ENCODE assay signal across 25 cellular contexts in the genomic region with DNA sequence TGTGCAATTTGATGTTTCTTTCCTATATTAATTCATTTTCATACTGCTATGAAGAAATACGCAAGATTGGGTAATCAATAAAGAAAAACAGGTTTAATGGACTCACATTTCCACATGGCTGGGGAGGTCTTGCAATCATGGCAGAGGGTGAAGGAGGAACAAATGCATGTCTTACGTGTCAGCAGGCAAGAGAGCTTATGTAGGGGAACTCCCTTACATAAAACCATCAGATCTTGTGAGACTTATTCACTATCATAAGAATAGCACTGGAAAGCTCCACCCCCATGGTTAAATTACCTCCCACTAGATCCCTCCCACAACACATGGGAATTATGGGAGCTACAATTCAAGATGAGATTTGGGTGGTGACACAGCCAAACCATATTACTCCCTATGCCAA.
DNase-seq lines count a peak whose midpoint lies in the region; ATAC-seq, FAIRE-seq and TF ChIP-seq lines count a peak whose summit lies in the region.
"Had no signal": no experiment of that assay in that cellular context is flagged by ENCODE, and none has a peak within 500 bp of the region (broad histone marks: within the 10 kb centered on the region; RNA-seq: fewer than 3 reads in every experiment).

No MANE protein-coding gene starts in this region.

- BruUV-seq in K562 (replicated peaks; lab: Mats Ljungman, UMichigan), result no TSS peak

- H3K36me3 ChIP-seq in K562 (ENCODE audit: control insufficient read depth, insufficient read depth, low read length) (no peaks in the 10 kb centered on the region), pancreas (no peaks in the 10 kb centered on the region)
- H3K36me3 ChIP-seq: BLaER1 treated with 17β-estradiol and CSF1 and Interleukin-3, amounts not matched to agents 10 nM and 100 nM had no signal

- H3K9me1 ChIP-seq in K562 (ENCODE audit: control insufficient read depth, insufficient read depth, low read length), result no peaks in the 10 kb centered on the region

- H3K4me2 ChIP-seq in K562 (ENCODE audit: insufficient read depth, low read length), result no peak overlapping the region
- H3K4me2 ChIP-seq: A549; BLaER1 treated with 17β-estradiol and CSF1 and Interleukin-3, amounts not matched to agents 10 nM and 100 nM had no signal

- WGBS in K562 (ENCODE audit: insufficient coverage, low coverage, missing lambda C conversion rate), result 34% methylated on average over 2 of the region's 2 CpGs
- 45 to 78% methylated on average over 2 of the region's 2 CpGs for WGBS in pancreas, 2 donors

- no peaks in the 10 kb centered on the region for H3K27me3 ChIP-seq in K562 (ENCODE audit: control insufficient read depth in 2 of 2, insufficient read depth in 2 of 2, low read length in 2 of 2)
- no peaks in the 10 kb centered on the region for H3K27me3 ChIP-seq in pancreas
- H3K27me3 ChIP-seq: BLaER1 treated with 17β-estradiol and CSF1 and Interleukin-3, amounts not matched to agents 10 nM and 100 nM had no signal

- no peak overlapping the region for H3K27ac ChIP-seq in K562 (ENCODE audit: extremely low read depth, low read depth, low read length)
- H3K27ac ChIP-seq in pancreas, result no peak overlapping the region
- H3K27ac ChIP-seq: 22Rv1; BLaER1 treated with 17β-estradiol and CSF1 and Interleukin-3, amounts not matched to agents 10 nM and 100 nM; C4-2B had no signal

- no peaks in the 10 kb centered on the region for H3K36me3 Mint-ChIP-seq in neural crest cell (ENCODE audit: low read depth)
- H3K36me3 Mint-ChIP-seq: CD8-positive, alpha-beta T cell had no signal

- no peaks in the 10 kb centered on the region for H3K9me3 Mint-ChIP-seq in neural crest cell
- H3K9me3 Mint-ChIP-seq: CD8-positive, alpha-beta T cell had no signal

- intact Hi-C loops in K562 (cut with micrococcal nuclease), result loop anchor here (5.0 kb wide), 1 partner anchor 63 kb away; no protein-coding TSS in a partner anchor
- intact Hi-C loops in pancreas (cut with DNase I), result no loop called here

- H3K4me1 ChIP-seq in K562 (replicated peaks in 1 of 2; ENCODE audit: control insufficient read depth in 2 of 2, insufficient read depth in 2 of 2, low read length in 2 of 2) (peaks cover 0 to 2% of the 10 kb centered on the region in 2 experiments; a peak in 1 of 5 replicates), pancreas (no peaks in the 10 kb centered on the region)

- H3K79me2 ChIP-seq in K562 (ENCODE audit: control insufficient read depth, insufficient read depth, low read length), result no peaks in the 10 kb centered on the region

- H2AFZ ChIP-seq in K562 (ENCODE audit: low read depth, low read length), result no peak overlapping the region

- no peak for TF ChIP-seq POLR2A in K562 (conservative IDR thresholded peaks at IDR 0.05)

- FAIRE-seq in K562 (lab: Jason Lieb, UNC) (no peak), pancreas (lab: Jason Lieb, UNC) (no peak)
- FAIRE-seq: A549, GM12878, GM12892, GM18507 had no signal

- TF ChIP-seq EP300 in K562 (IDR thresholded peaks at IDR 0.05; ENCODE audit: low read length), result no peak

- no peak for TF ChIP-seq RAD21 in K562 (CRISPR knock-in tag; conservative IDR thresholded peaks at IDR 0.05 in 1 of 2, IDR thresholded peaks at IDR 0.05 in 1 of 2)

- no peaks in the 10 kb centered on the region for H4K20me1 ChIP-seq in K562 (replicated peaks; ENCODE audit: control insufficient read depth, insufficient read depth, low read length)
- H4K20me1 ChIP-seq: BLaER1 treated with 17β-estradiol and CSF1 and Interleukin-3, amounts not matched to agents 10 nM and 100 nM had no signal

- no peak for ATAC-seq in K562
- peak; percentile 25 for ATAC-seq in esophagus mucosa
- ATAC-seq in HG02571 (IDR thresholded peaks at IDR 0.05; ENCODE audit: unreplicated experiment), result no peak
- ATAC-seq in pancreas, result no peak
- ATAC-seq: A549; CD8-positive, alpha-beta T cell; GM12878 had no signal

- in situ Hi-C loops in K562 (cut with MboI), result no loop called here

- H3K4me1 Mint-ChIP-seq in neural crest cell, result peaks cover 17% of the 10 kb centered on the region
- H3K4me1 Mint-ChIP-seq: B cell had no signal

- H3K9ac ChIP-seq in K562 (ENCODE audit: insufficient read depth in 1 of 2, low read depth in 2 of 2, low read length in 2 of 2), result no peak overlapping the region
- H3K9ac ChIP-seq: BLaER1 treated with 17β-estradiol and CSF1 and Interleukin-3, amounts not matched to agents 10 nM and 100 nM had no signal

- peak overlapping the region; percentile 19 for H3K27ac Mint-ChIP-seq in neural crest cell (ENCODE audit: unreplicated experiment)
- H3K27ac Mint-ChIP-seq: B cell; CD4-positive, alpha-beta T cell; CD8-positive, alpha-beta T cell had no signal

- POLR2A ChIA-PET in K562 (lab: Yijun Ruan, JAX), result interaction anchor here (0.7 to 2.6 kb wide), 4 partner anchors 7 to 173 kb away, joined by 3 to 8 read pairs (median 5); no protein-coding TSS in a partner anchor

- H3K27me3 Mint-ChIP-seq in neural crest cell (ENCODE audit: low read depth), result no peaks in the 10 kb centered on the region
- H3K27me3 Mint-ChIP-seq: CD4-positive, alpha-beta T cell had no signal

- H3K9me3 ChIP-seq in K562 (replicated peaks; ENCODE audit: control insufficient read depth, insufficient read depth, low read depth, low read length) (no peaks in the 10 kb centered on the region), pancreas (no peaks in the 10 kb centered on the region)
- H3K9me3 ChIP-seq: A549; BLaER1 treated with 17β-estradiol and CSF1 and Interleukin-3, amounts not matched to agents 10 nM and 100 nM had no signal

- no peak overlapping the region for H3K4me3 Mint-ChIP-seq in neural crest cell
- H3K4me3 Mint-ChIP-seq: B cell; CD4-positive, alpha-beta T cell; CD8-positive, alpha-beta T cell had no signal

- no peak for DNase-seq in K562 (ENCODE audit: extremely low read depth in 1 of 4, low spot score in 3 of 4)
- DNase-seq in fibroblast of gingiva (ENCODE audit: low read depth), result peak; percentile 3
- DNase-seq in neural crest cell (ENCODE audit: low read depth, low spot score), result no peak
- no peak for DNase-seq in NCI-H2081 (lab: John Stamatoyannopoulos, UW)
- DNase-seq in pancreas, result no peak
- DNase-seq: AML-193; CD4-positive, alpha-beta T cell; CD8-positive, alpha-beta T cell; DMS 273 treated with DMSO at 0.1 percent for 48 hours; DMS153; DMS53; DMS79; DND-41; EL; GDM1 had no signal

- H3K4me3 ChIP-seq in K562 (no peak overlapping the region), pancreas (no peak overlapping the region)
- H3K4me3 ChIP-seq: A549; BLaER1 treated with 17β-estradiol and CSF1 and Interleukin-3, amounts not matched to agents 10 nM and 100 nM; GM12878 had no signal

- no peak for TF ChIP-seq CTCF in K562 (IDR thresholded peaks at IDR 0.05 in 2 of 3, conservative IDR thresholded peaks at IDR 0.05 in 1 of 3; ENCODE audit: insufficient read depth in 2 of 3, low read depth in 1 of 3, low read length in 3 of 3)
- TF ChIP-seq CTCF in neural crest cell (conservative IDR thresholded peaks at IDR 0.05), result no peak
- no peak for TF ChIP-seq CTCF in pancreas (IDR thresholded peaks at IDR 0.05)

- CTCF ChIA-PET in K562 (lab: Yijun Ruan, JAX; ENCODE audit: low intra/inter-chr PET ratio), result no interaction called here

TF ChIP-seq in K562, 482 proteins besides CTCF, POLR2A, EP300 and RAD21:
- no peak for TF ChIP-seq ZKSCAN3 (CRISPR knock-in tag; IDR thresholded peaks at IDR 0.05)
- TF ChIP-seq CEBPB (tag; IDR thresholded peaks at IDR 0.05), result peak; percentile 40
- no peak for TF ChIP-seq POLR2AphosphoS2 (IDR thresholded peaks at IDR 0.05; ENCODE audit: low read length)
